Comparison of ENCODE assay signal across 16 cellular contexts in the genomic region with DNA sequence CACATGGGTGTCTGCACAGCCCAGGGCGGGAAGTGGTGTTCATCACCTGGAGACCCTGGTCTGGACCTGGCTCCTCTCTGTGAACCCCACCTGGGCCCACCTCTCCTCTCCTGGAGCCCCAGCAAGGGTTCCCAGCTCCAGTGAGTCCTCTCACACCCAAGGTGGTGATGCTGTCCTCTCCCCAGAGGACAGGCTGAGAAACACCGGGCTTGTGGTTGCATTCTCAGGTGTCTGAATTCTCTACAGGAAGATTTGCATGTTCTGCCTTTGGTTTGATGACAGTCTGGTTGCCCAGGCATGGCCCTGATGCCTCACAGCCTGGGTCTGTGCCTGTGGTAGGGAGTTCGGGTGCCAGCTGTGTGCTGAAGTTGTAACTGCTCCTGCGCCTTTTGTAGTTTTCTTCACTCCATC. TPM values are rescaled to one million over a fixed set of nuclear protein-coding genes. Genes with fewer than 3 reads are reported as not detected.
DNase-seq lines count a peak whose midpoint lies in the region; ATAC-seq and TF ChIP-seq lines count a peak whose summit lies in the region.
"Had no signal": no experiment of that assay in that cellular context is flagged by ENCODE, and none has a peak within 500 bp of the region (broad histone marks: within the 10 kb centered on the region; RNA-seq: fewer than 3 reads in every experiment).

No MANE protein-coding gene starts in this region.

- H3K4me2 ChIP-seq in GM23248 (ENCODE audit: unreplicated experiment), result no peak overlapping the region

- ATAC-seq in stimulated activated naive CD8-positive, alpha-beta T cell treated with anti-CD3 and anti-CD28 coated beads, Interleukin-15, Interleukin-2, amounts not matched to agents 100 U/mL and 50 U/mL, for 24 hours, result no peak
- ATAC-seq in right lobe of liver, result no peak
- no peak for ATAC-seq in effector memory CD8-positive, alpha-beta T cell (replicated peaks)

- H3K27ac ChIP-seq in Peyer's patch (peak overlapping the region in 1 of 4 donors; percentile 46), right lobe of liver (no peak overlapping the region), GM23248 (no peak overlapping the region)
- H3K27ac ChIP-seq: C4-2B, prostate gland had no signal

- H3K36me3 ChIP-seq in Peyer's patch (peaks cover 0 to 32% (median 0%) of the 10 kb centered on the region in 3 donors), right lobe of liver (peaks cover 0 to 5% (median 0%) of the 10 kb centered on the region in 4 donors), GM23248 (ENCODE audit: low read depth) (no peaks in the 10 kb centered on the region)
- H3K36me3 ChIP-seq: prostate gland had no signal

- intact Hi-C loops in right lobe of liver (cut with DNase I), result no loop called here

- peaks cover 4% of the 10 kb centered on the region; the same call in 1 of the 2 replicates for H3F3A ChIP-seq in GM23248 (ENCODE audit: insufficient read depth)

- H3K4me3 ChIP-seq in Peyer's patch (no peak overlapping the region), right lobe of liver (no peak overlapping the region), GM23248 (no peak overlapping the region)
- H3K4me3 ChIP-seq: prostate gland had no signal

- H3K9me3 Mint-ChIP-seq in stimulated activated naive CD8-positive, alpha-beta T cell treated with anti-CD3 and anti-CD28 coated beads, Interleukin-15, Interleukin-2, amounts not matched to agents 100 ng/mL and 50 ng/mL, for 24 hours, result no peaks in the 10 kb centered on the region
- no peaks in the 10 kb centered on the region for H3K9me3 Mint-ChIP-seq in effector memory CD8-positive, alpha-beta T cell

- TF ChIP-seq CTCF in Peyer's patch (IDR thresholded peaks at IDR 0.05) (no peak), right lobe of liver (IDR thresholded peaks at IDR 0.05) (no peak)

- H4K20me1 ChIP-seq in GM23248 (ENCODE audit: insufficient read depth), result peaks cover 4% of the 10 kb centered on the region; the same call in 1 of the 2 replicates

- H3K9ac ChIP-seq in GM23248, result no peak overlapping the region

- no peak for DNase-seq in stimulated activated naive CD8-positive, alpha-beta T cell treated with anti-CD3 and anti-CD28 coated beads, Interleukin-15, Interleukin-2, amounts not matched to agents 100 U/mL and 50 U/mL, for 24 hours
- peak in 2 of 3 donors; percentile 26 to 40 for DNase-seq in Peyer's patch
- peak in 2 of 3 donors; percentile 12 to 35 for DNase-seq in right lobe of liver
- no peak for DNase-seq in effector memory CD8-positive, alpha-beta T cell
- no peak for DNase-seq in GM23248
- no peak for DNase-seq in DMS79 (lab: John Stamatoyannopoulos, UW)
- no peak for DNase-seq in NCI-H524 treated with DMSO at 0.1 percent for 48 hours (lab: John Stamatoyannopoulos, UW)
- DNase-seq: cortex of kidney, mesendoderm, NCI-H1105 treated with DMSO at 0.1 percent for 48 hours, NCI-H446, RPMI8226, T1000 had no signal

- H3K9me2 ChIP-seq in GM23248 (ENCODE audit: insufficient read depth), result no peaks in the 10 kb centered on the region

- peaks cover 60% of the 10 kb centered on the region for H3K4me1 Mint-ChIP-seq in stimulated activated naive CD8-positive, alpha-beta T cell treated with anti-CD3 and anti-CD28 coated beads, Interleukin-15, Interleukin-2, amounts not matched to agents 100 ng/mL and 50 ng/mL, for 24 hours (ENCODE audit: low read depth)
- H3K4me1 Mint-ChIP-seq in effector memory CD8-positive, alpha-beta T cell (ENCODE audit: low read depth in 2 of 2), result peaks cover 54 to 63% of the 10 kb centered on the region in 2 donors

- no peaks in the 10 kb centered on the region for H3K27me3 ChIP-seq in Peyer's patch
- no peaks in the 10 kb centered on the region for H3K27me3 ChIP-seq in right lobe of liver
- no peaks in the 10 kb centered on the region for H3K27me3 ChIP-seq in GM23248 (replicated peaks; ENCODE audit: insufficient read depth)

- peaks cover 21% of the 10 kb centered on the region for H3K36me3 Mint-ChIP-seq in stimulated activated naive CD8-positive, alpha-beta T cell treated with anti-CD3 and anti-CD28 coated beads, Interleukin-15, Interleukin-2, amounts not matched to agents 100 ng/mL and 50 ng/mL, for 24 hours (ENCODE audit: low read depth)
- H3K36me3 Mint-ChIP-seq in effector memory CD8-positive, alpha-beta T cell (ENCODE audit: insufficient read depth), result peaks cover 30% of the 10 kb centered on the region

- H3K9me3 ChIP-seq in Peyer's patch (no peaks in the 10 kb centered on the region), right lobe of liver (no peaks in the 10 kb centered on the region), GM23248 (ENCODE audit: low read depth) (no peaks in the 10 kb centered on the region)
- H3K9me3 ChIP-seq: prostate gland had no signal

- peaks cover 0 to 47% (median 26%) of the 10 kb centered on the region in 4 donors for H3K4me1 ChIP-seq in Peyer's patch
- H3K4me1 ChIP-seq in right lobe of liver, result peaks cover 0 to 19% (median 6%) of the 10 kb centered on the region in 4 donors
- peaks cover 15% of the 10 kb centered on the region; the same call in 1 of the 2 replicates for H3K4me1 ChIP-seq in GM23248 (ENCODE audit: insufficient read depth)

- in situ Hi-C loops in GM23248 (cut with MboI), result no loop called here

- peaks cover 80% of the 10 kb centered on the region for H3K79me2 ChIP-seq in GM23248 (ENCODE audit: insufficient read depth)

- no peak overlapping the region for H3K4me3 Mint-ChIP-seq in stimulated activated naive CD8-positive, alpha-beta T cell treated with anti-CD3 and anti-CD28 coated beads, Interleukin-15, Interleukin-2, amounts not matched to agents 100 ng/mL and 50 ng/mL, for 24 hours
- H3K4me3 Mint-ChIP-seq in effector memory CD8-positive, alpha-beta T cell, result peak overlapping the region in 1 of 2 donors; percentile 37

- H2AFZ ChIP-seq in GM23248, result no peak overlapping the region

- no peaks in the 10 kb centered on the region for H3K27me3 Mint-ChIP-seq in stimulated activated naive CD8-positive, alpha-beta T cell treated with anti-CD3 and anti-CD28 coated beads, Interleukin-15, Interleukin-2, amounts not matched to agents 100 ng/mL and 50 ng/mL, for 24 hours
- no peaks in the 10 kb centered on the region for H3K27me3 Mint-ChIP-seq in effector memory CD8-positive, alpha-beta T cell

- WGBS in right lobe of liver (ENCODE audit: insufficient coverage, low coverage, low lambda C conversion rate, missing lambda C conversion rate), result 71% methylated on average over 1 of the region's 4 CpGs
- WGBS in GM23248 (ENCODE audit: low coverage in 1 of 2, low lambda C conversion rate in 2 of 2, missing lambda C conversion rate in 2 of 2), 2 experiments, result 77 to 83% methylated on average over 4 of the region's 4 CpGs

- peak overlapping the region; percentile 21 for H3K27ac Mint-ChIP-seq in stimulated activated naive CD8-positive, alpha-beta T cell treated with anti-CD3 and anti-CD28 coated beads, Interleukin-15, Interleukin-2, amounts not matched to agents 100 ng/mL and 50 ng/mL, for 24 hours
- peak overlapping the region in 1 of 2 donors; percentile 78 for H3K27ac Mint-ChIP-seq in effector memory CD8-positive, alpha-beta T cell

- TF ChIP-seq POLR2A in Peyer's patch (IDR thresholded peaks at IDR 0.05) (no peak), right lobe of liver (IDR thresholded peaks at IDR 0.05) (no peak)

RNA-seq across cellular contexts. Expression of a gene that starts 3.8 kb away (rescaled TPM):
- 100 to 1,000 TPM; 112 to 200 (median 143) TPM for total RNA-seq in Peyer's patch
- total RNA-seq in right lobe of liver, result 10 to 100 TPM; 24.3 to 42.0 (median 27.9) TPM
- 53.4 and 85.0 TPM in 2 replicates for total RNA-seq in GM23248 (2014; rRNA removed; shearing (Covaris generic))
- polyA plus RNA-seq in GM23248 (2016; fragmentation: Nextera tagmentation; extraction: Ambion mirVana), result 57.3 and 61.6 TPM in 2 replicates

RNA-seq across cellular contexts. Expression of a gene that starts 44.6 kb away (rescaled TPM):
- total RNA-seq in Peyer's patch (100 to 1,000 TPM; 245 to 371 (median 288) TPM), right lobe of liver (10 to 100 TPM; 74.8 to 85.5 (median 79.4) TPM)
- total RNA-seq in GM23248 (2014; rRNA removed; shearing (Covaris generic)), result 160 and 270 TPM in 2 replicates
- polyA plus RNA-seq in GM23248 (2016; fragmentation: Nextera tagmentation; extraction: Ambion mirVana), result 40.1 and 44.6 TPM in 2 replicates

RNA-seq across cellular contexts. Expression of a gene that starts 53.5 kb away (rescaled TPM):
- 100 to 1,000 TPM in 1 of 4 donors, 10 to 100 TPM in 3; 42.2 to 118 (median 77.7) TPM for total RNA-seq in Peyer's patch
- 10 to 100 TPM in 3 of 6 experiments, 1 to 10 TPM in 3; 9.1 to 14.5 (median 11.3) TPM for total RNA-seq in right lobe of liver
- 3.0 and 4.1 TPM in 2 replicates for total RNA-seq in GM23248 (2014; rRNA removed; shearing (Covaris generic))
- 2.2 and 2.9 TPM in 2 replicates for polyA plus RNA-seq in GM23248 (2016; fragmentation: Nextera tagmentation; extraction: Ambion mirVana)

Comparison
In these comparisons a context has a peak if more than half of its experiments do, and no peak if none do; other contexts are left out.
1. DNase-seq: peak in Peyer's patch (2 of 3) and right lobe of liver (2 of 3); none in stimulated activated naive CD8-positive, alpha-beta T cell treated with anti-CD3 and anti-CD28 coated beads, Interleukin-15, Interleukin-2, amounts not matched to agents 100 U/mL and 50 U/mL, for 24 hours (single experiment), effector memory CD8-positive, alpha-beta T cell (0 of 3), GM23248 (single experiment), DMS79 (single experiment) and NCI-H524 treated with DMSO at 0.1 percent for 48 hours (single experiment).